In genomic region chr6:33319939-33320314, GRCh38 we compare ENCODE assay signal across 9 cellular contexts. TPM values are rescaled to one million over a fixed set of nuclear protein-coding genes. Genes with fewer than 3 reads are reported as not detected.
A peak's percentile ranks its signal among the peaks of the same experiment; 100 is the strongest.
DNase-seq lines count a peak whose midpoint lies in the region; ATAC-seq and TF ChIP-seq lines count a peak whose summit lies in the region.
"Had no signal": no experiment of that assay in that cellular context is flagged by ENCODE, and none has a peak within 500 bp of the region (broad histone marks: within the 10 kb centered on the region; RNA-seq: fewer than 3 reads in every experiment).

No MANE protein-coding gene starts in this region.

- no peak for ATAC-seq in central memory CD8-positive, alpha-beta T cell (replicated peaks; ENCODE audit: extremely low read depth, poor library complexity, severe bottlenecking)
- ATAC-seq in GM21447 (IDR thresholded peaks at IDR 0.05; ENCODE audit: unreplicated experiment) = no peak

- peak overlapping the region; percentile 95 for H3K4me3 Mint-ChIP-seq in central memory CD8-positive, alpha-beta T cell
- H3K4me3 Mint-ChIP-seq in neural progenitor cell = peak overlapping the region; percentile 98

- DNase-seq in central memory CD8-positive, alpha-beta T cell (ENCODE audit: low spot score in 2 of 2) = no peak
- DNase-seq in neural progenitor cell (ENCODE audit: low spot score) (no peak), HK-2 (ENCODE audit: unreplicated experiment) (no peak), C1 segment of cervical spinal cord (lab: John Stamatoyannopoulos, UW) (no peak)
- DNase-seq in stimulated activated CD4-positive, alpha-beta T cell treated with anti-CD3 and anti-CD28 coated beads, Interleukin-2, amount 100 ng/mL, for 48 hours = no peak
- DNase-seq: SIG-M5 had no signal

- H2AFZ ChIP-seq in Loucy (ENCODE audit: low read length) (no peak overlapping the region), neural progenitor cell (replicated peaks) (no peak overlapping the region)

- no peaks in the 10 kb centered on the region for H3K9me2 ChIP-seq in Loucy (replicated peaks; ENCODE audit: low read depth, low read length)

- H3K27me3 ChIP-seq in Loucy (ENCODE audit: insufficient read depth, low read length, poor library complexity, severe bottlenecking) (no peaks in the 10 kb centered on the region), neural progenitor cell (no peaks in the 10 kb centered on the region)

- peaks cover 30% of the 10 kb centered on the region for H4K20me1 ChIP-seq in Loucy (ENCODE audit: insufficient read depth, low read length, poor library complexity, severe bottlenecking)
- H4K20me1 ChIP-seq in neural progenitor cell (ENCODE audit: low read depth) = peaks cover 20% of the 10 kb centered on the region

- H3K9ac ChIP-seq in Loucy (ENCODE audit: low read depth, low read length, poor library complexity, severe bottlenecking) (peak overlapping the region; percentile 21), neural progenitor cell (no peak overlapping the region)

- peaks cover 45% of the 10 kb centered on the region for H3K36me3 Mint-ChIP-seq in central memory CD8-positive, alpha-beta T cell (ENCODE audit: insufficient read depth)
- H3K36me3 Mint-ChIP-seq in neural progenitor cell = peaks cover 24% of the 10 kb centered on the region

- no peaks in the 10 kb centered on the region for H3K9me3 ChIP-seq in Loucy (ENCODE audit: insufficient read depth, low read depth, low read length)
- no peaks in the 10 kb centered on the region for H3K9me3 ChIP-seq in neural progenitor cell (ENCODE audit: low read depth)

- H3K4me3 ChIP-seq in Loucy (ENCODE audit: low read length, poor library complexity, severe bottlenecking) (no peak overlapping the region), neural progenitor cell (no peak overlapping the region)

- no peaks in the 10 kb centered on the region for H3K27me3 Mint-ChIP-seq in central memory CD8-positive, alpha-beta T cell
- peaks cover 6% of the 10 kb centered on the region for H3K27me3 Mint-ChIP-seq in neural progenitor cell (ENCODE audit: insufficient read depth, low read depth)

- H3K4me1 ChIP-seq in Loucy (ENCODE audit: insufficient read depth, low read length, poor library complexity, severe bottlenecking) (peaks cover 52% of the 10 kb centered on the region), neural progenitor cell (peaks cover 19% of the 10 kb centered on the region)

- H3K27ac ChIP-seq in C4-2B (peak overlapping the region; percentile 5; the same call in 1 of the 2 replicates), neural progenitor cell (no peak overlapping the region)

- H3K4me2 ChIP-seq in Loucy (ENCODE audit: low read depth, low read length, poor library complexity, severe bottlenecking) (peak overlapping the region; percentile 95), neural progenitor cell (no peak overlapping the region)

- H3K79me2 ChIP-seq in Loucy (ENCODE audit: insufficient read depth, low read length) = peaks cover 57% of the 10 kb centered on the region
- H3K79me2 ChIP-seq in neural progenitor cell (ENCODE audit: low read depth) = peaks cover 41% of the 10 kb centered on the region

- H3F3A ChIP-seq in Loucy (ENCODE audit: low read depth) = peaks cover 6% of the 10 kb centered on the region; the same call in 1 of the 2 replicates
- H3F3A ChIP-seq in neural progenitor cell (ENCODE audit: low read depth) = peaks cover 57% of the 10 kb centered on the region

- peak overlapping the region; percentile 29 for H3K27ac Mint-ChIP-seq in central memory CD8-positive, alpha-beta T cell (ENCODE audit: low read depth)
- no peak overlapping the region for H3K27ac Mint-ChIP-seq in neural progenitor cell

- H3K36me3 ChIP-seq in Loucy (ENCODE audit: insufficient read depth, low read length) (peaks cover 23% of the 10 kb centered on the region; the same call in 1 of the 2 replicates), neural progenitor cell (no peaks in the 10 kb centered on the region)

- peaks cover 88% of the 10 kb centered on the region for H3K4me1 Mint-ChIP-seq in central memory CD8-positive, alpha-beta T cell
- H3K4me1 Mint-ChIP-seq in neural progenitor cell = peaks cover 62% of the 10 kb centered on the region

- H3K9me3 Mint-ChIP-seq in central memory CD8-positive, alpha-beta T cell = no peaks in the 10 kb centered on the region
- H3K9me3 Mint-ChIP-seq in neural progenitor cell = no peaks in the 10 kb centered on the region

- TF ChIP-seq CTCF in C4-2B (conservative IDR thresholded peaks at IDR 0.05) (no peak), Loucy (conservative IDR thresholded peaks at IDR 0.05; ENCODE audit: low read length) (no peak), neural progenitor cell (IDR thresholded peaks at IDR 0.05) (no peak)

RNA-seq across cellular contexts. Expression of gene ZBTB22, which starts 2.4 kb away (rescaled TPM):
- 5.7 and 26.7 TPM in 2 replicates for total RNA-seq in neural progenitor cell (ENCODE audit: low replicate concordance)

RNA-seq across cellular contexts. Expression of gene DAXX, which starts 2.8 kb away (rescaled TPM):
- 35.7 and 49.6 TPM in 2 replicates for total RNA-seq in neural progenitor cell (ENCODE audit: low replicate concordance)

RNA-seq across cellular contexts. Expression of gene TAPBP, which starts 6.0 kb away (rescaled TPM):
- 1.7 and 6.3 TPM in 2 replicates for total RNA-seq in neural progenitor cell (ENCODE audit: low replicate concordance)

RNA-seq across cellular contexts. Expression of gene RGL2, which starts 21.2 kb away (rescaled TPM):
- total RNA-seq in neural progenitor cell (ENCODE audit: low replicate concordance) = 28.3 and 63.4 TPM in 2 replicates

RNA-seq across cellular contexts. Expression of gene PFDN6, which starts 30.5 kb away (rescaled TPM):
- 35.6 and 54.5 TPM in 2 replicates for total RNA-seq in neural progenitor cell (ENCODE audit: low replicate concordance)
